10 cellular contexts compared by ENCODE assay signal in genomic region chr10:70730955-70731354, GRCh38. TPM values are rescaled to one million over a fixed set of nuclear protein-coding genes. Genes with fewer than 3 reads are reported as not detected.
"Had no signal": no experiment of that assay in that cellular context is flagged by ENCODE, and none has a peak within 500 bp of the region (broad histone marks: within the 10 kb centered on the region; RNA-seq: fewer than 3 reads in every experiment).

No MANE protein-coding gene starts in this region.

- H3K4me1 ChIP-seq: HAP-1 had no signal

- H3K27ac Mint-ChIP-seq: HFFc6 had no signal

- H3K36me3 ChIP-seq: HAP-1 had no signal

- H3K4me3 ChIP-seq: GM23248, HAP-1 had no signal

- H3K9ac ChIP-seq: GM23248 had no signal

- DNase-seq: GM23248, GOT3, H7, HFFc6, IMR-90, KBM-7 had no signal

- H3K27ac ChIP-seq: GM23248 had no signal

- H3K9me3 Mint-ChIP-seq: HFFc6 had no signal

- H2AFZ ChIP-seq: GM23248 had no signal

- H3K4me3 Mint-ChIP-seq: HFFc6 had no signal

- H3K9me3 ChIP-seq: HAP-1 had no signal

- ATAC-seq: HCT116 had no signal

RNA-seq across cellular contexts. Expression of gene TBATA, which starts 54.2 kb away (rescaled TPM):
- total RNA-seq: GM23248, H4, H7, HFFc6, HT-29, IMR-90 had no signal
- polyA plus RNA-seq: GM23248, IMR-90 had no signal
